15 cellular contexts compared by ENCODE assay signal in the genomic region with DNA sequence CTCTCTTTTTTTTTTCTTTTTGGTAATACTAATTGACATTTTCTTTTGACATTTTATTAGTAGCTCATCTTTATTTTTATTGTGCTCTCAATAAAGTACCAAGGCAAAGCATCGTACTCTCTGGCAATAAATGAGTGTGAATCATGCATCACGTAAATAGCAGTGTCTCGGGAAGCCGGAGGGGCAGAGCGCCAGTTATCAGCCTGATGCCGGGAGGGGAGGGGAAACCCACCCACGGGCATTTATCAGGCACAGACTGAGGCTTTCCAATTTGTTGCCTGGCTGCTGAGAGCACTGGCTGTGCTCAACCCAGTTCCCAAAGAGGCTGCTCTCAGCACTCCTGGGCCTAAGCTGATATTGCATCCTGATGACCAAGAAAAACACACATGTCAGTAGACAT.
A peak's percentile ranks its signal among the peaks of the same experiment; 100 is the strongest.
DNase-seq lines count a peak whose midpoint lies in the region; ATAC-seq and TF ChIP-seq lines count a peak whose summit lies in the region.
"Had no signal": no experiment of that assay in that cellular context is flagged by ENCODE, and none has a peak within 500 bp of the region (broad histone marks: within the 10 kb centered on the region; RNA-seq: fewer than 3 reads in every experiment).

No MANE protein-coding gene starts in this region.

- H3K36me3 Mint-ChIP-seq in mesothelial cell of epicardium, result no peaks in the 10 kb centered on the region
- H3K36me3 Mint-ChIP-seq: activated CD4-positive, alpha-beta memory T cell treated with anti-CD3 and anti-CD28 coated beads for 36 hours; activated naive CD4-positive, alpha-beta T cell treated with anti-CD3 and anti-CD28 coated beads, Interleukin-2, amount 50 U/mL, for 24 hours; naive thymus-derived CD8-positive, alpha-beta T cell had no signal

- H3K27me3 Mint-ChIP-seq in mesothelial cell of epicardium (ENCODE audit: low read depth), result no peaks in the 10 kb centered on the region

- H3K27ac ChIP-seq in stomach, result peak overlapping the region in 4 of 5 donors; percentile 9 to 65 (median 62)

- peaks cover 22% of the 10 kb centered on the region for H3K4me1 Mint-ChIP-seq in mesothelial cell of epicardium
- H3K4me1 Mint-ChIP-seq: activated naive CD4-positive, alpha-beta T cell treated with anti-CD3 and anti-CD28 coated beads, Interleukin-2, amount 50 U/mL, for 24 hours; naive thymus-derived CD8-positive, alpha-beta T cell had no signal

- TF ChIP-seq CTCF in choroid plexus epithelial cell (conservative IDR thresholded peaks at IDR 0.05; ENCODE audit: low read depth, low read length) (no peak), stomach (IDR thresholded peaks at IDR 0.05) (no peak), mesothelial cell of epicardium (IDR thresholded peaks at IDR 0.05; ENCODE audit: unreplicated experiment) (no peak)

- ATAC-seq in left colon, result no peak
- no peak for ATAC-seq in HG03571 (IDR thresholded peaks at IDR 0.05; ENCODE audit: unreplicated experiment)
- ATAC-seq: GM12878; naive thymus-derived CD8-positive, alpha-beta T cell had no signal

- peak; percentile 74 for DNase-seq in GM03348 (ENCODE audit: low spot score)
- peak; percentile 52 for DNase-seq in choroid plexus epithelial cell (ENCODE audit: low read depth)
- peak; percentile 34 to 39 for DNase-seq in left colon
- peak; percentile 37 for DNase-seq in stomach
- DNase-seq in stimulated activated CD4-positive, alpha-beta T cell treated with anti-CD3 and anti-CD28 coated beads, Interleukin-4, amount 100 ng/mL, for 24 hours, result no peak
- DNase-seq in stimulated activated CD4-positive, alpha-beta T cell treated with anti-CD3 and anti-CD28 coated beads, Interleukin-2, amount 100 ng/mL, for 48 hours, result no peak
- no peak for DNase-seq in mesothelial cell of epicardium (ENCODE audit: low spot score in 2 of 2, unreplicated experiment in 2 of 2)
- DNase-seq: activated CD4-positive, alpha-beta memory T cell treated with anti-CD3 and anti-CD28 coated beads for 36 hours; effector CD4-positive, alpha-beta T cell; naive thymus-derived CD8-positive, alpha-beta T cell; stimulated activated CD4-positive, alpha-beta T cell treated with anti-CD3 and anti-CD28 coated beads, Interleukin-4, amount 100 ng/mL, for 4 hours; T-helper 1 cell had no signal

- H3K27ac Mint-ChIP-seq in mesothelial cell of epicardium, result no peak overlapping the region
- H3K27ac Mint-ChIP-seq: activated CD4-positive, alpha-beta memory T cell treated with anti-CD3 and anti-CD28 coated beads for 36 hours; activated naive CD4-positive, alpha-beta T cell treated with anti-CD3 and anti-CD28 coated beads, Interleukin-2, amount 50 U/mL, for 24 hours; naive thymus-derived CD8-positive, alpha-beta T cell had no signal

- TF ChIP-seq POLR2A in stomach (IDR thresholded peaks at IDR 0.05), result no peak

- H3K4me3 ChIP-seq in choroid plexus epithelial cell (ENCODE audit: low read depth, low read length) (no peak overlapping the region), stomach (no peak overlapping the region)
- H3K4me3 ChIP-seq: GM12878 had no signal

- H3K9me3 ChIP-seq in stomach, result no peaks in the 10 kb centered on the region

- peaks cover 5 to 30% (median 11%) of the 10 kb centered on the region in 4 donors for H3K4me1 ChIP-seq in stomach

- H3K27me3 ChIP-seq in stomach, result no peaks in the 10 kb centered on the region

- no peak for TF ChIP-seq EP300 in stomach (IDR thresholded peaks at IDR 0.05)

- H3K4me3 Mint-ChIP-seq in mesothelial cell of epicardium, result no peak overlapping the region
- H3K4me3 Mint-ChIP-seq: activated CD4-positive, alpha-beta memory T cell treated with anti-CD3 and anti-CD28 coated beads for 36 hours; activated naive CD4-positive, alpha-beta T cell treated with anti-CD3 and anti-CD28 coated beads, Interleukin-2, amount 50 U/mL, for 24 hours; naive thymus-derived CD8-positive, alpha-beta T cell had no signal

- intact Hi-C loops in left colon (cut with DNase I, micrococcal nuclease) (no loop called here), stomach (cut with DNase I; ENCODE audit: low total_unique reads) (no loop called here)

- no peaks in the 10 kb centered on the region for H3K36me3 ChIP-seq in stomach

- no peaks in the 10 kb centered on the region for H3K9me3 Mint-ChIP-seq in mesothelial cell of epicardium
- H3K9me3 Mint-ChIP-seq: activated CD4-positive, alpha-beta memory T cell treated with anti-CD3 and anti-CD28 coated beads for 36 hours; activated naive CD4-positive, alpha-beta T cell treated with anti-CD3 and anti-CD28 coated beads, Interleukin-2, amount 50 U/mL, for 24 hours; naive thymus-derived CD8-positive, alpha-beta T cell had no signal

- WGBS in stomach, 5 donors, result 32 to 62% (median 55%) methylated on average over 7 of the region's 7 CpGs

Comparison
In these comparisons a context has a peak if more than half of its experiments do, and no peak if none do; other contexts are left out.
1. DNase-seq: peak in GM03348 (single experiment), choroid plexus epithelial cell (single experiment), left colon (2 of 2) and stomach (single experiment); none in stimulated activated CD4-positive, alpha-beta T cell treated with anti-CD3 and anti-CD28 coated beads, Interleukin-4, amount 100 ng/mL, for 24 hours (single experiment), stimulated activated CD4-positive, alpha-beta T cell treated with anti-CD3 and anti-CD28 coated beads, Interleukin-2, amount 100 ng/mL, for 48 hours (0 of 2) and mesothelial cell of epicardium (0 of 2).